9 cellular contexts compared by ENCODE assay signal in the genomic region with DNA sequence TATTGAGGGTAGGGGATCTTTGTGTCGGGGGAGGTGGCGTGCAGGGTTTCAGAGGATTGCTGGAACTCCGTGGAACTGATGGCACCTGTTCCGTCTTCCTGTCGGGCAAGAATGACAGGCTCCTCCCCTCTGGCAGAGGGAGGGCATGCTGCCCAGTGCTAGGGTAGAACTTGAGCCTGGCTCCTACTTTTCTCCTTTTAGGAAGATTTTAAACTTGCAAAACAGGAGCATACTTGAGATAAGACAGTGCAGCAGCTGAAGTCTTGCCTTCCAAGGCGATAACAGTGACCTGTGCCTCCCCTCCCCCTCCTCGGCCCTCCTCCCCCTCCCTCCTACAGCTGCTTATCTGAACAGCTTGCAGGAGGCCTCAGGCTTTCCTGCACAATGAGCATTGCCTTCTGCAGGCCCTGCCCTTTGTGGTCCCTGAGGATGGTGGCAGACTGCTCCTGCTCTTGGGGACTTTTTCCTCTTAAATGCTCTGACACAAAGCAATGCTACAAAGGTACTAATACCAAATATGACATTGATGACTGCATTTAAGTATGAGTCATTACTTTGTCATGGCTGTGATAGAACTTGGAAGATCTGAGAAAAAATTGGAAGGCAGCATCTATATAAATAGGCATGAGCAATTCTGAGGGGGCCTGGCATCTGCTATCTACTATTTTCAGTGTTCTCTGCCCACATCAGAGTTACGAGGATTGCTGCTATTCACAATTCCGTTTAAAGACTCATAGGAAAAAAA. TPM values are rescaled to one million over a fixed set of nuclear protein-coding genes. Genes with fewer than 3 reads are reported as not detected.
A peak's percentile ranks its signal among the peaks of the same experiment; 100 is the strongest.
DNase-seq lines count a peak whose midpoint lies in the region; ATAC-seq, FAIRE-seq and TF ChIP-seq lines count a peak whose summit lies in the region.
"Had no signal": no experiment of that assay in that cellular context is flagged by ENCODE, and none has a peak within 500 bp of the region (broad histone marks: within the 10 kb centered on the region; RNA-seq: fewer than 3 reads in every experiment).

No MANE protein-coding gene starts in this region.

- H3K9me3 Mint-ChIP-seq in activated naive CD8-positive, alpha-beta T cell treated with anti-CD3 and anti-CD28 coated beads, Interleukin-2, amount 10 ng/mL, durations not matched to agents 7 days and 5 days = peaks cover 1% of the 10 kb centered on the region

- DNase-seq in GM12891 (ENCODE audit: insufficient read length, low spot score) (no peak), NCI-H460 (ENCODE audit: extremely low read depth, low read depth) (peak; percentile 9), left ventricle myocardium superior (peak; percentile 47), amniotic stem cell (lab: John Stamatoyannopoulos, UW) (no peak)
- peak; percentile 35 for DNase-seq in activated naive CD8-positive, alpha-beta T cell treated with anti-CD3 and anti-CD28 coated beads, Interleukin-2, amount 10 ng/mL, durations not matched to agents 7 days and 5 days

- H3K27ac ChIP-seq in parathyroid adenoma = peak overlapping the region; percentile 99
- H3K27ac ChIP-seq: SJSA1 had no signal

- intact Hi-C loops in left ventricle myocardium superior (cut with micrococcal nuclease) = no loop called here

- TF ChIP-seq CTCF in parathyroid adenoma (IDR thresholded peaks at IDR 0.05) = no peak

- peak; percentile 16 for FAIRE-seq in GM12891 (lab: Jason Lieb, UNC)

- peak overlapping the region; percentile 91 for H3K4me3 ChIP-seq in parathyroid adenoma (ENCODE audit: low read depth, low read length)
- H3K4me3 ChIP-seq: SJSA1 had no signal

- H3K27ac Mint-ChIP-seq in activated naive CD8-positive, alpha-beta T cell treated with anti-CD3 and anti-CD28 coated beads, Interleukin-2, amount 10 ng/mL, durations not matched to agents 7 days and 5 days = peak overlapping the region; percentile 80

- no peak for TF ChIP-seq POLR2A in GM12891 (IDR thresholded peaks at IDR 0.05; ENCODE audit: low read depth, low read length)

- H2AFZ ChIP-seq in parathyroid adenoma = no peak overlapping the region

- H3K9ac ChIP-seq in parathyroid adenoma = peak overlapping the region; percentile 95

- H3K9me3 ChIP-seq in parathyroid adenoma (ENCODE audit: control insufficient read depth, low read length) = no peaks in the 10 kb centered on the region
- H3K9me3 ChIP-seq: SJSA1 had no signal

- H3K27me3 Mint-ChIP-seq in activated naive CD8-positive, alpha-beta T cell treated with anti-CD3 and anti-CD28 coated beads, Interleukin-2, amount 10 ng/mL, durations not matched to agents 7 days and 5 days = peaks cover 24% of the 10 kb centered on the region

- no peaks in the 10 kb centered on the region for H3K36me3 ChIP-seq in parathyroid adenoma (ENCODE audit: control insufficient read depth, insufficient read depth, low read length)
- H3K36me3 ChIP-seq: SJSA1 had no signal

- ATAC-seq in activated naive CD8-positive, alpha-beta T cell treated with anti-CD3 and anti-CD28 coated beads, Interleukin-2, amount 10 ng/mL, durations not matched to agents 7 days and 5 days (ENCODE audit: low read depth) = no peak
- ATAC-seq in left ventricle myocardium superior = peak; percentile 12
- ATAC-seq in GM19035 (IDR thresholded peaks at IDR 0.05; ENCODE audit: unreplicated experiment) = no peak
- no peak for ATAC-seq in HG02884 (IDR thresholded peaks at IDR 0.05; ENCODE audit: unreplicated experiment)

- H3K36me3 Mint-ChIP-seq in activated naive CD8-positive, alpha-beta T cell treated with anti-CD3 and anti-CD28 coated beads, Interleukin-2, amount 10 ng/mL, durations not matched to agents 7 days and 5 days = peaks cover 12% of the 10 kb centered on the region

- H3K4me2 ChIP-seq in parathyroid adenoma (ENCODE audit: low read length) = peak overlapping the region; percentile 71

- peaks cover 3% of the 10 kb centered on the region for H3K79me2 ChIP-seq in parathyroid adenoma

- no peaks in the 10 kb centered on the region for H3K4me1 ChIP-seq in parathyroid adenoma
- H3K4me1 ChIP-seq: SJSA1 had no signal

- no peaks in the 10 kb centered on the region for H3K27me3 ChIP-seq in parathyroid adenoma (ENCODE audit: control insufficient read depth, insufficient read depth, low read length)

- POLR2A ChIA-PET in activated naive CD8-positive, alpha-beta T cell treated with anti-CD3 and anti-CD28 coated beads, Interleukin-2, amount 10 ng/mL, durations not matched to agents 7 days and 5 days (lab: Charles Lee) = interaction anchor here (1.2 to 2.9 kb wide), 5 partner anchors 13 to 489 kb away, joined by 3 to 44 read pairs (median 5); no protein-coding TSS in a partner anchor

- H3K4me3 Mint-ChIP-seq in activated naive CD8-positive, alpha-beta T cell treated with anti-CD3 and anti-CD28 coated beads, Interleukin-2, amount 10 ng/mL, durations not matched to agents 7 days and 5 days = peak overlapping the region; percentile 89

- H3K4me1 Mint-ChIP-seq in activated naive CD8-positive, alpha-beta T cell treated with anti-CD3 and anti-CD28 coated beads, Interleukin-2, amount 10 ng/mL, durations not matched to agents 7 days and 5 days = peaks cover 21% of the 10 kb centered on the region

TF ChIP-seq in GM12891, 5 proteins besides CTCF, POLR2A, EP300 and RAD21:
- TF ChIP-seq TAF1 (IDR thresholded peaks at IDR 0.05; ENCODE audit: low read depth, low read length) (no peak), POU2F2 (IDR thresholded peaks at IDR 0.05; ENCODE audit: low read depth, low read length) (no peak), PAX5 (IDR thresholded peaks at IDR 0.05; ENCODE audit: insufficient read depth, low read length, severe bottlenecking) (no peak), SPI1 (IDR thresholded peaks at IDR 0.05; ENCODE audit: low read depth, low read length) (no peak)

RNA-seq across cellular contexts. Expression of a gene that starts 1.9 kb away (rescaled TPM):
- polyA plus RNA-seq in GM12891 (2012; ENCODE audit: low read depth, missing spikeins) = 1.4 TPM
- 3.4 and 3.8 TPM in 2 replicates for total RNA-seq in NCI-H460 (2014; rRNA removed; shearing (Covaris generic))
- polyA plus RNA-seq in NCI-H460 (2014; cell fraction: nucleus; rRNA removed) = 2.5 and 10.9 TPM in 2 replicates
- 10 to 100 TPM in 1 of 2 experiments, 1 to 10 TPM in 1; 8.9 to 10.1 TPM for total RNA-seq in activated naive CD8-positive, alpha-beta T cell treated with anti-CD3 and anti-CD28 coated beads, Interleukin-2, amount 10 ng/mL, durations not matched to agents 7 days and 5 days
- 54.0 TPM for total RNA-seq in left ventricle myocardium superior
- total RNA-seq: SJSA1 had no signal

Comparison
In these comparisons a context has a peak if more than half of its experiments do, and no peak if none do; other contexts are left out.
1. DNase-seq: peak in NCI-H460 (single experiment), activated naive CD8-positive, alpha-beta T cell treated with anti-CD3 and anti-CD28 coated beads, Interleukin-2, amount 10 ng/mL, durations not matched to agents 7 days and 5 days (single experiment) and left ventricle myocardium superior (single experiment); none in GM12891 (single experiment) and amniotic stem cell (single experiment).